ENCODE assay signal across 20 cellular contexts in the genomic region with DNA sequence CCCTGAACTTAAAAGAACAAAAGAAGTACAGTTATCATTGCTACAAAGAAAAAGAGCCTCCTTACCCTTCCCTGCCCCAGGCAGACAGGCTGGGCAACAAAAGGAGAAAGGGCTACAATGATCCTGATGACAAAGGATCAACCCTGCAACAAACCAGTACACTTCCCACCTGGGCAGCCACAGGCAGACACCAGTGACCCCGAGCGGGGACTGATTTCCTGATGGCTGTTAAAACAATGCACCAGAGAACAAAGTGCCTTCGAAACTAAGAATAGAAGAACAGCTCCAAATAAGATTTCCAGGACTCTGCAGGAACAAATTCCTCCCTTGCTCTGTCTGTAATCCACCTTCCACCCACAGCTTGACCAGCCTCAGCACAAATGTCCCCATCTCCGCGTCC.
"Had no signal": no experiment of that assay in that cellular context is flagged by ENCODE, and none has a peak within 500 bp of the region (broad histone marks: within the 10 kb centered on the region; RNA-seq: fewer than 3 reads in every experiment).

No MANE protein-coding gene starts in this region.

- ATAC-seq: effector memory CD8-positive, alpha-beta T cell; foreskin keratinocyte; lower lobe of right lung; sciatic nerve; stimulated activated memory B cell treated with anti-CD40 and anti-IgM and Interleukin-4, amounts not matched to agents 10 μg/mL and 1 μg/mL and 100 μg/mL, for 72 hours; upper lobe of right lung had no signal

- H3K9me3 Mint-ChIP-seq: effector memory CD8-positive, alpha-beta T cell; nephron; stimulated activated memory B cell treated with anti-CD40 and anti-IgM and Interleukin-4, amounts not matched to agents 10 μg/mL and 1 μg/mL and 100 μg/mL, for 72 hours; stimulated activated naive CD8-positive, alpha-beta T cell treated with anti-CD3 and anti-CD28 coated beads, Interleukin-15, Interleukin-2, amounts not matched to agents 100 ng/mL and 50 ng/mL, for 24 hours had no signal

- H3K9ac ChIP-seq: parathyroid adenoma had no signal

- H3K27me3 Mint-ChIP-seq: effector memory CD8-positive, alpha-beta T cell; stimulated activated memory B cell treated with anti-CD40 and anti-IgM and Interleukin-4, amounts not matched to agents 10 μg/mL and 1 μg/mL and 100 μg/mL, for 72 hours; stimulated activated naive CD8-positive, alpha-beta T cell treated with anti-CD3 and anti-CD28 coated beads, Interleukin-15, Interleukin-2, amounts not matched to agents 100 ng/mL and 50 ng/mL, for 24 hours had no signal

- H3K36me3 ChIP-seq: lower lobe of right lung, prostate gland, spleen, tibial artery, upper lobe of right lung, vagina had no signal

- DNase-seq: effector memory CD8-positive, alpha-beta T cell; erythroblast; foreskin keratinocyte; hippocampal formation; lower lobe of right lung; mesenchymal stem cell; midbrain; spleen; stimulated activated CD4-positive, alpha-beta T cell treated with anti-CD3 and anti-CD28 coated beads, Interleukin-15, amount 100 ng/mL, for 24 hours; stimulated activated CD4-positive, alpha-beta T cell treated with anti-CD3 and anti-CD28 coated beads, Interleukin-1b, Interleukin-23, amount 100 ng/mL, for 48 hours; stimulated activated CD4-positive, alpha-beta T cell treated with anti-CD3 and anti-CD28 coated beads, Interleukin-4, amount 100 ng/mL, for 24 hours; tibial artery; upper lobe of right lung had no signal

- H3K27ac Mint-ChIP-seq: nephron; stimulated activated memory B cell treated with anti-CD40 and anti-IgM and Interleukin-4, amounts not matched to agents 10 μg/mL and 1 μg/mL and 100 μg/mL, for 72 hours; stimulated activated naive CD8-positive, alpha-beta T cell treated with anti-CD3 and anti-CD28 coated beads, Interleukin-15, Interleukin-2, amounts not matched to agents 100 ng/mL and 50 ng/mL, for 24 hours had no signal

- H3K4me3 ChIP-seq: lower lobe of right lung, prostate gland, spleen, tibial artery, upper lobe of right lung, vagina had no signal

- H3K27ac ChIP-seq: foreskin keratinocyte, lower lobe of right lung, parathyroid adenoma, prostate gland, spleen, tibial artery, upper lobe of right lung, vagina had no signal

- H3K27me3 ChIP-seq: foreskin keratinocyte, spleen, tibial artery, upper lobe of right lung, vagina had no signal

- H3K4me3 Mint-ChIP-seq: effector memory CD8-positive, alpha-beta T cell; nephron; stimulated activated memory B cell treated with anti-CD40 and anti-IgM and Interleukin-4, amounts not matched to agents 10 μg/mL and 1 μg/mL and 100 μg/mL, for 72 hours; stimulated activated naive CD8-positive, alpha-beta T cell treated with anti-CD3 and anti-CD28 coated beads, Interleukin-15, Interleukin-2, amounts not matched to agents 100 ng/mL and 50 ng/mL, for 24 hours had no signal

- H2AFZ ChIP-seq: parathyroid adenoma had no signal

- H3K4me1 ChIP-seq: foreskin keratinocyte, lower lobe of right lung, parathyroid adenoma, prostate gland, spleen, tibial artery, upper lobe of right lung, vagina had no signal

- H3K9me3 ChIP-seq: lower lobe of right lung, prostate gland, spleen, tibial artery, upper lobe of right lung, vagina had no signal
